9 cellular contexts compared by ENCODE assay signal in the genomic region with DNA sequence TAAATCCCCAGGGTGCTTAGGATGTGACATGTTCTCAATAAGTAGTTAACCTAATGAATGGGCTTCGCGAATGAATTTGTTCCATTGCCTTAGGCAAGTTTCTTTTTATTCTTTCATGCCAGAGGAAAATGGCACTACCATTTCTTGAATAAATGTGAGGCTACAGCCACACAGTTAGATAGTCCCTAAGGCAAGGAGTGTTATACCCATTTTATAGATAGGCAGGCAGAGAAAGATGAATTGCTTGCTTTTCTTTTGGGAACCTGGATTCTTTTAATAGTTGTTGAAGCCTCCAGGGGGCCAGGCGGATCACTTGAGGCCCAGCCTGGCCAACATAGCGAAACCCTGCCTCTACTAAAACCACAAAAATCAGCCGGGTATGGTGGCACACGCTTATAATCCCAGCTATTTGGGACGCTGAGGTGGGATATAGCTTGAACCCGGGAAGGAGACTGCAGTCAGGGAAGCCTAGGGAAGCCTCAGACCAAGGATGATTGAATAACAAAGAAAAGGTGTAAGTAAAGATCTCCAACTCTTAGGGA. TPM values are rescaled to one million over a fixed set of nuclear protein-coding genes. Genes with fewer than 3 reads are reported as not detected.
A peak's percentile ranks its signal among the peaks of the same experiment; 100 is the strongest.
DNase-seq lines count a peak whose midpoint lies in the region; ATAC-seq, FAIRE-seq and TF ChIP-seq lines count a peak whose summit lies in the region.
"Had no signal": no experiment of that assay in that cellular context is flagged by ENCODE, and none has a peak within 500 bp of the region (broad histone marks: within the 10 kb centered on the region; RNA-seq: fewer than 3 reads in every experiment).

No MANE protein-coding gene starts in this region.

- peak overlapping the region; percentile 97 to 100 (median 100) for H3K4me3 Mint-ChIP-seq in brain

- H3K36me3 ChIP-seq in heart right ventricle (peaks cover 0 to 65% (median 44%) of the 10 kb centered on the region in 9 donors), mesenchymal stem cell (ENCODE audit: control insufficient read depth in 1 of 2, insufficient read depth in 2 of 2, low read depth in 1 of 2, low read length in 2 of 2) (peaks cover 53 to 63% of the 10 kb centered on the region in 2 experiments), uterus (no peaks in the 10 kb centered on the region), body of pancreas (replicated peaks in 1 of 2; ENCODE audit: insufficient read depth in 1 of 2, low read depth in 2 of 2) (peaks cover 0 to 15% of the 10 kb centered on the region in 2 donors)

- H3K9ac ChIP-seq in mesenchymal stem cell (ENCODE audit: low read length): peak overlapping the region; percentile 94

- H2BK5ac ChIP-seq in mesenchymal stem cell (ENCODE audit: low read depth, low read length, poor library complexity, severe bottlenecking): no peak overlapping the region

- peaks cover 46% of the 10 kb centered on the region for H3K79me1 ChIP-seq in mesenchymal stem cell (replicated peaks; ENCODE audit: low read length, poor library complexity, severe bottlenecking)

- ATAC-seq in heart right ventricle: no peak
- ATAC-seq in left ventricle myocardium superior: no peak
- ATAC-seq in HG02763 (IDR thresholded peaks at IDR 0.05; ENCODE audit: unreplicated experiment): no peak
- no peak for ATAC-seq in body of pancreas

- H2AFZ ChIP-seq in mesenchymal stem cell (ENCODE audit: low read depth, low read length): no peak overlapping the region

- H3K4me2 ChIP-seq in mesenchymal stem cell (ENCODE audit: low read length, poor library complexity, severe bottlenecking): peak overlapping the region; percentile 86

- peak overlapping the region; percentile 52 to 99 (median 78) for H3K4me3 ChIP-seq in heart right ventricle
- peak overlapping the region; percentile 35 to 98 for H3K4me3 ChIP-seq in mesenchymal stem cell (ENCODE audit: insufficient read depth in 1 of 2, low read depth in 1 of 2, low read length in 2 of 2)
- peak overlapping the region; percentile 89 to 97 for H3K4me3 ChIP-seq in uterus
- H3K4me3 ChIP-seq in body of pancreas: peak overlapping the region in 1 of 2 donors; percentile 67

- H3K4me1 ChIP-seq in heart right ventricle (peaks cover 6 to 42% (median 27%) of the 10 kb centered on the region in 9 donors), mesenchymal stem cell (ENCODE audit: control insufficient read depth, insufficient read depth, low read depth, low read length) (peaks cover 5% of the 10 kb centered on the region), uterus (peaks cover 0 to 5% of the 10 kb centered on the region in 2 donors), body of pancreas (peaks cover 29% of the 10 kb centered on the region)

- H3K36me3 Mint-ChIP-seq in brain: peaks cover 27% of the 10 kb centered on the region

- H3K23ac ChIP-seq in mesenchymal stem cell (ENCODE audit: low read length in 2 of 2): no peak overlapping the region

- intact Hi-C loops in heart right ventricle (cut with DNase I) (loop anchor here in 1 of 10 donors (10.0 kb wide), 1 partner anchor 147 kb away; a partner anchor contains a TSS), left ventricle myocardium superior (cut with micrococcal nuclease) (no loop called here), uterus (cut with DNase I; ENCODE audit: low total_unique reads) (no loop called here), body of pancreas (cut with DNase I) (no loop called here)

- H2BK12ac ChIP-seq in mesenchymal stem cell (ENCODE audit: low read length in 2 of 2): no peak overlapping the region

- no peak overlapping the region for H3K4ac ChIP-seq in mesenchymal stem cell (ENCODE audit: low read depth in 1 of 2, low read length in 2 of 2)

- no peak overlapping the region for H2BK120ac ChIP-seq in mesenchymal stem cell (ENCODE audit: low read depth, low read length)

- no peak overlapping the region for H3K14ac ChIP-seq in mesenchymal stem cell (ENCODE audit: low read length in 2 of 2)

- H3K18ac ChIP-seq in mesenchymal stem cell (ENCODE audit: low read depth in 1 of 2, low read length in 2 of 2): no peak overlapping the region

- H3K9me3 ChIP-seq in heart right ventricle (no peaks in the 10 kb centered on the region), mesenchymal stem cell (ENCODE audit: control insufficient read depth, low read length) (no peaks in the 10 kb centered on the region), uterus (no peaks in the 10 kb centered on the region), body of pancreas (no peaks in the 10 kb centered on the region)

- DNase-seq in heart right ventricle (no peak), left ventricle myocardium superior (no peak), mesenchymal stem cell (peak; percentile 18), uterus (no peak), RCC 7860 (ENCODE audit: low spot score) (no peak), body of pancreas (no peak)

- TF ChIP-seq CTCF in heart right ventricle (IDR thresholded peaks at IDR 0.05) (no peak), brain (conservative IDR thresholded peaks at IDR 0.05) (no peak), uterus (IDR thresholded peaks at IDR 0.05) (no peak), body of pancreas (IDR thresholded peaks at IDR 0.05) (no peak)

- H4K8ac ChIP-seq in mesenchymal stem cell (ENCODE audit: low read length): no peak overlapping the region

- H3K27ac Mint-ChIP-seq in brain: peak overlapping the region; percentile 10 to 100 (median 99)

- H3K9me3 Mint-ChIP-seq in brain: peaks cover 0 to 5% (median 0%) of the 10 kb centered on the region in 5 experiments

- H2AK5ac ChIP-seq in mesenchymal stem cell (ENCODE audit: low read length, severe bottlenecking): no peak overlapping the region

- H3K27me3 ChIP-seq in heart right ventricle (no peaks in the 10 kb centered on the region), mesenchymal stem cell (ENCODE audit: control insufficient read depth in 1 of 2, insufficient read depth in 1 of 2, low read length in 2 of 2) (no peaks in the 10 kb centered on the region), uterus (no peaks in the 10 kb centered on the region), body of pancreas (no peaks in the 10 kb centered on the region)

- H3K27me3 Mint-ChIP-seq in brain: peaks cover 15% of the 10 kb centered on the region

- H3K4me1 Mint-ChIP-seq in brain: peaks cover 30% of the 10 kb centered on the region

- FAIRE-seq in RCC 7860 (lab: Jason Lieb, UNC): no peak

- H3K27ac ChIP-seq in heart right ventricle (peak overlapping the region in 6 of 10 donors; percentile 93 to 99 (median 96)), mesenchymal stem cell (ENCODE audit: low read length, poor library complexity, severe bottlenecking) (no peak overlapping the region), uterus (no peak overlapping the region), body of pancreas (no peak overlapping the region)

- H2BK15ac ChIP-seq in mesenchymal stem cell (ENCODE audit: low read depth, poor library complexity, severe bottlenecking): no peak overlapping the region

- no peak overlapping the region for H4K91ac ChIP-seq in mesenchymal stem cell (ENCODE audit: low read length)

- TF ChIP-seq POLR2A in uterus (IDR thresholded peaks at IDR 0.05) (no peak), body of pancreas (IDR thresholded peaks at IDR 0.05) (no peak)

- 44% methylated on average over 8 of the region's 8 CpGs for WGBS in heart right ventricle, 2 donors
- 32% methylated on average over 6 of the region's 8 CpGs for WGBS in mesenchymal stem cell
- 43% methylated on average over 8 of the region's 8 CpGs for WGBS in body of pancreas, 2 donors

RNA-seq across cellular contexts. Expression of a gene that starts 0.9 kb away (rescaled TPM):
- total RNA-seq in heart right ventricle (10 to 100 TPM; 11.3 to 25.9 (median 18.5) TPM), left ventricle myocardium superior (19.0 TPM), uterus (10 to 100 TPM in 1 of 4 donors, 1 to 10 TPM in 2, under 1 TPM in 1; 0.51 to 17.8 (median 7.9) TPM), body of pancreas (10 to 100 TPM; 19.2 to 32.0 TPM)
- polyA plus RNA-seq in heart right ventricle (10 to 100 TPM; 59.0 to 84.0 TPM), brain (ENCODE audit: insufficient read depth, low read depth, low replicate concordance) (13.1 TPM)
- 17.4 TPM for polyA plus RNA-seq in mesenchymal stem cell (2013, experiment 1 of 2)
- polyA plus RNA-seq in mesenchymal stem cell (2013, experiment 2 of 2): 18.6 TPM

RNA-seq across cellular contexts. Expression of a gene that starts 1.1 kb away (rescaled TPM):
- total RNA-seq in heart right ventricle: 100 to 1,000 TPM; 198 to 276 (median 228) TPM
- 100 to 1,000 TPM; 325 to 349 TPM for polyA plus RNA-seq in heart right ventricle
- 222 TPM for total RNA-seq in left ventricle myocardium superior
- polyA plus RNA-seq in brain (ENCODE audit: insufficient read depth, low read depth, low replicate concordance): 221 TPM
- polyA plus RNA-seq in mesenchymal stem cell (2013, experiment 1 of 2): 225 TPM
- polyA plus RNA-seq in mesenchymal stem cell (2013, experiment 2 of 2): 222 TPM
- 10 to 100 TPM in 3 of 4 donors, 1 to 10 TPM in 1; 4.6 to 74.5 (median 26.7) TPM for total RNA-seq in uterus
- total RNA-seq in body of pancreas: 10 to 100 TPM; 20.1 to 44.1 TPM

RNA-seq across cellular contexts. Expression of a gene that starts 22.2 kb away (rescaled TPM):
- total RNA-seq in heart right ventricle (1 to 10 TPM; 2.7 to 9.2 (median 6.7) TPM), left ventricle myocardium superior (4.4 TPM), uterus (10 to 100 TPM in 2 of 4 donors, 1 to 10 TPM in 2; 4.1 to 21.2 (median 9.6) TPM), body of pancreas (1 to 10 TPM; 2.9 to 3.3 TPM)
- polyA plus RNA-seq in heart right ventricle (10 to 100 TPM in 1 of 2 donors, 1 to 10 TPM in 1; 1.5 to 12.3 TPM), brain (ENCODE audit: insufficient read depth, low read depth, low replicate concordance) (2.6 TPM)
- polyA plus RNA-seq in mesenchymal stem cell (2013, experiment 1 of 2): 4.8 TPM
- 4.6 TPM for polyA plus RNA-seq in mesenchymal stem cell (2013, experiment 2 of 2)
- total RNA-seq: NCI-H460 had no signal

RNA-seq across cellular contexts. Expression of a gene that starts 25.9 kb away (rescaled TPM):
- 100 to 1,000 TPM in 4 of 10 donors, 10 to 100 TPM in 6; 74.9 to 121 (median 91.9) TPM for total RNA-seq in heart right ventricle
- 10 to 100 TPM; 38.8 to 45.1 TPM for polyA plus RNA-seq in heart right ventricle
- 82.2 TPM for total RNA-seq in left ventricle myocardium superior
- 106 TPM for polyA plus RNA-seq in brain (ENCODE audit: insufficient read depth, low read depth, low replicate concordance)
- polyA plus RNA-seq in mesenchymal stem cell (2013, experiment 1 of 2): 91.6 TPM
- polyA plus RNA-seq in mesenchymal stem cell (2013, experiment 2 of 2): 88.4 TPM
- 100 to 1,000 TPM in 1 of 4 donors, 10 to 100 TPM in 3; 57.0 to 112 (median 67.5) TPM for total RNA-seq in uterus
- 100 to 1,000 TPM in 1 of 2 donors, 10 to 100 TPM in 1; 56.0 to 110 TPM for total RNA-seq in body of pancreas

RNA-seq across cellular contexts. Expression of a gene that starts 28.9 kb away (rescaled TPM):
- total RNA-seq in heart right ventricle (100 to 1,000 TPM; 192 to 246 (median 214) TPM), left ventricle myocardium superior (223 TPM), uterus (100 to 1,000 TPM in 1 of 4 donors, 10 to 100 TPM in 3; 34.7 to 162 (median 63.4) TPM), body of pancreas (10 to 100 TPM; 39.6 to 57.3 TPM)
- polyA plus RNA-seq in heart right ventricle (100 to 1,000 TPM; 546 to 569 TPM), brain (ENCODE audit: insufficient read depth, low read depth, low replicate concordance) (141 TPM)
- 85.7 TPM for polyA plus RNA-seq in mesenchymal stem cell (2013, experiment 1 of 2)
- 88.1 TPM for polyA plus RNA-seq in mesenchymal stem cell (2013, experiment 2 of 2)

Comparison
In these comparisons a context has a peak if more than half of its experiments do, and no peak if none do; other contexts are left out.
1. H3K27ac ChIP-seq: peak in heart right ventricle (6 of 10); none in mesenchymal stem cell (single experiment), uterus (0 of 2) and body of pancreas (0 of 4).